Comparison of ENCODE assay signal across 8 cellular contexts in genomic region chr15:30625436-30626193, GRCh38.
DNase-seq lines count a peak whose midpoint lies in the region; ATAC-seq, FAIRE-seq and TF ChIP-seq lines count a peak whose summit lies in the region.
"Not testable (repeated sequence)": the region's sequence is repeated elsewhere in the genome, so short reads cannot be mapped to it uniquely, and the experiment has no call there.

TSS of gene ARHGAP11B (plus strand) at chr15:30626128.

- not testable (repeated sequence) for H3F3A ChIP-seq in OCI-LY1 (ENCODE audit: insufficient read depth, low read length)

- H3K36me3 ChIP-seq in OCI-LY1 (ENCODE audit: insufficient read depth, low read length), result peaks cover 12% of the 10 kb centered on the region
- H3K36me3 ChIP-seq in lower lobe of right lung, result not testable (repeated sequence)

- H3K27me3 ChIP-seq in OCI-LY1 (ENCODE audit: insufficient read depth, low read length); lower lobe of right lung (ENCODE audit: low read depth): not testable (repeated sequence)

- peak within 1 kb of the TSS; percentile 98 for H3K9ac ChIP-seq in OCI-LY1 (ENCODE audit: low read length)

- H3K4me1 ChIP-seq in OCI-LY1 (ENCODE audit: insufficient read depth, low read length, severe bottlenecking), result peaks cover 20% of the 10 kb centered on the region
- not testable (repeated sequence) for H3K4me1 ChIP-seq in lower lobe of right lung

- H3K4me3 ChIP-seq in OCI-LY1 (ENCODE audit: low read depth, low read length, poor library complexity, severe bottlenecking) (peak within 1 kb of the TSS; percentile 93), epithelial cell of esophagus (ENCODE audit: low read length) (peak within 1 kb of the TSS; percentile 68), lower lobe of right lung (peak within 1 kb of the TSS; percentile 53)

- FAIRE-seq in A204.1 (lab: Jason Lieb, UNC), result peak; percentile 93

- H3K9me3 ChIP-seq in OCI-LY1 (ENCODE audit: low read length); lower lobe of right lung: not testable (repeated sequence)

- H3K4me2 ChIP-seq in OCI-LY1 (ENCODE audit: low read length), result peak within 1 kb of the TSS; percentile 82

- H4K20me1 ChIP-seq in OCI-LY1 (ENCODE audit: insufficient read depth, low read length), result not testable (repeated sequence)

- H2AFZ ChIP-seq in OCI-LY1 (ENCODE audit: low read length), result not testable (repeated sequence)

- H3K9me2 ChIP-seq in OCI-LY1 (ENCODE audit: low read depth, low read length), result not testable (repeated sequence)

- peak within 1 kb of the TSS; percentile 90 for H3K27ac ChIP-seq in OCI-LY1 (ENCODE audit: low read depth, low read length, poor library complexity, severe bottlenecking)
- peak within 1 kb of the TSS; percentile 75 for H3K27ac ChIP-seq in lower lobe of right lung

- TF ChIP-seq CTCF in OCI-LY1 (IDR thresholded peaks at IDR 0.05; ENCODE audit: low read length); epithelial cell of esophagus (IDR thresholded peaks at IDR 0.05; ENCODE audit: insufficient read depth, low read depth, low read length, missing control alignments); lower lobe of right lung (IDR thresholded peaks at IDR 0.05): not testable (repeated sequence)

- intact Hi-C loops in lower lobe of right lung (cut with DNase I), result not testable (repeated sequence)

- DNase-seq in activated T-cell treated with anti-CD3 and anti-CD28 coated beads, Interleukin-2, amount 50 U/mL, for 48 hours, result peak; percentile 97
- peak; percentile 97 for DNase-seq in epithelial cell of esophagus (ENCODE audit: low read depth)
- DNase-seq in lower lobe of right lung, result peak; percentile 89
- DNase-seq in stimulated activated CD4-positive, alpha-beta T cell treated with anti-CD3 and anti-CD28 coated beads, Interleukin-1b, Interleukin-23, amount 100 ng/mL, for 1 hour (ENCODE audit: low read depth in 2 of 2), result peak; percentile 84 to 86

- peak; percentile 79 for ATAC-seq in GM18858 (IDR thresholded peaks at IDR 0.05; ENCODE audit: unreplicated experiment)
- peak; percentile 87 for ATAC-seq in HG02884 (IDR thresholded peaks at IDR 0.05; ENCODE audit: unreplicated experiment)
- peak; percentile 98 to 100 for ATAC-seq in lower lobe of right lung

- H3K79me2 ChIP-seq in OCI-LY1 (ENCODE audit: insufficient read depth, low read length), result peaks cover 42% of the 10 kb centered on the region

Comparison
In these comparisons a context has a peak if more than half of its experiments do, and no peak if none do; other contexts are left out.
1. Peak in every context shown above with its lines: DNase-seq, ATAC-seq, H3K4me3 ChIP-seq and H3K27ac ChIP-seq.